ENCODE assay signal across 19 cellular contexts in the genomic region with DNA sequence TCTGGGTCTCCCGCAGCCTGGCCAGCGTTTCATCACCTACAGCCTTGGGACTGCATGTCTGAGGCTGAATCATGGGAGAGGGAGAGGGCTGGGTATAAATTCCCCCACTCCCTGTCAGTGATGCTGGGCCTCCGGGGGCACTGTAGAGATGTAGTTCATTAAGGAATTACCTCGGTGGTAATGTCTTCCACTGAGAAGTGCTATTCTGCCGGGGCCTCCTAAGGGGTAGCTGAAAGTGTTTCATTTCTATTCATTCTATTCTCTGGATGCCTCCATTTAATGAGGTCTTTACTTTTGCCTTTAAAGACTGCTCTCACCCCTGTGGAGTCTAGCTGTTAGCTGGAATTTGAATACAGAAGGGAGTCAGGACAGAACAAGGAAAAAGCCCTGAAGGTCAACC.
"Had no signal": no experiment of that assay in that cellular context is flagged by ENCODE, and none has a peak within 500 bp of the region (broad histone marks: within the 10 kb centered on the region; RNA-seq: fewer than 3 reads in every experiment).

No MANE protein-coding gene starts in this region.

- H3K4me3 Mint-ChIP-seq: activated CD4-positive, alpha-beta T cell treated with anti-CD3 and anti-CD28 coated beads, Interleukin-2, amount 10 ng/mL, durations not matched to agents 7 days and 5 days; activated CD8-positive, alpha-beta T cell treated with anti-CD3 and anti-CD28 coated beads for 36 hours; activated naive CD8-positive, alpha-beta T cell treated with anti-CD3 and anti-CD28 coated beads, Interleukin-2, amount 10 ng/mL, durations not matched to agents 7 days and 5 days; neural crest cell had no signal

- H3K4me1 Mint-ChIP-seq: activated CD4-positive, alpha-beta T cell treated with anti-CD3 and anti-CD28 coated beads, Interleukin-2, amount 10 ng/mL, durations not matched to agents 7 days and 5 days; activated naive CD8-positive, alpha-beta T cell treated with anti-CD3 and anti-CD28 coated beads, Interleukin-2, amount 10 ng/mL, durations not matched to agents 7 days and 5 days had no signal

- H3K9ac ChIP-seq: SK-N-SH had no signal

- H3K36me3 Mint-ChIP-seq: activated naive CD8-positive, alpha-beta T cell treated with anti-CD3 and anti-CD28 coated beads, Interleukin-2, amount 10 ng/mL, durations not matched to agents 7 days and 5 days had no signal

- H3K4me3 ChIP-seq: colonic mucosa, dorsolateral prefrontal cortex, spleen, thoracic aorta, upper lobe of left lung had no signal

- DNase-seq: activated CD4-positive, alpha-beta T cell treated with anti-CD3 and anti-CD28 coated beads, Interleukin-2, amount 10 ng/mL, durations not matched to agents 7 days and 5 days; activated CD4-positive, CD25-positive, alpha-beta regulatory T cell treated with anti-CD3 and anti-CD28 coated beads, Interleukin-2, amount 50 U/mL, for 72 hours; activated CD8-positive, alpha-beta T cell treated with anti-CD3 and anti-CD28 coated beads for 36 hours; activated naive CD4-positive, alpha-beta T cell; activated naive CD8-positive, alpha-beta T cell treated with anti-CD3 and anti-CD28 coated beads, Interleukin-2, amount 10 ng/mL, durations not matched to agents 7 days and 5 days; amygdala; colonic mucosa; dorsolateral prefrontal cortex; foreskin keratinocyte; left cardiac atrium; SK-N-SH; spleen; stimulated activated CD4-positive, alpha-beta T cell treated with anti-CD3 and anti-CD28 coated beads, Interleukin-4, amount 100 ng/mL, for 24 hours; stimulated activated naive CD4-positive, alpha-beta T cell treated with Interleukin-2 at 50 U/mL for 16 hours; upper lobe of left lung had no signal

- H3K27me3 Mint-ChIP-seq: activated CD4-positive, alpha-beta T cell treated with anti-CD3 and anti-CD28 coated beads, Interleukin-2, amount 10 ng/mL, durations not matched to agents 7 days and 5 days; activated CD8-positive, alpha-beta T cell treated with anti-CD3 and anti-CD28 coated beads for 36 hours; activated naive CD8-positive, alpha-beta T cell treated with anti-CD3 and anti-CD28 coated beads, Interleukin-2, amount 10 ng/mL, durations not matched to agents 7 days and 5 days; progenitor cell of endocrine pancreas had no signal

- H3K36me3 ChIP-seq: colonic mucosa, spleen, thoracic aorta, upper lobe of left lung had no signal

- H3K4me2 ChIP-seq: SK-N-SH had no signal

- H3K9me3 ChIP-seq: colonic mucosa, SK-N-SH, spleen, thoracic aorta, upper lobe of left lung had no signal

- H3K9me3 Mint-ChIP-seq: activated CD4-positive, alpha-beta T cell treated with anti-CD3 and anti-CD28 coated beads, Interleukin-2, amount 10 ng/mL, durations not matched to agents 7 days and 5 days; activated CD8-positive, alpha-beta T cell treated with anti-CD3 and anti-CD28 coated beads for 36 hours; activated naive CD8-positive, alpha-beta T cell treated with anti-CD3 and anti-CD28 coated beads, Interleukin-2, amount 10 ng/mL, durations not matched to agents 7 days and 5 days; activated T-helper 2 cell treated with anti-CD3 and anti-CD28 coated beads, Interferon-gamma antibody, Interleukin-2, Interleukin-4, amounts not matched to agents 10 μg/mL and 5 μg/mL and 100 μg/mL, durations not matched to agents 14 hours and 24 hours and 36 hours; neural crest cell had no signal

- ATAC-seq: activated CD8-positive, alpha-beta T cell treated with anti-CD3 and anti-CD28 coated beads for 36 hours; foreskin keratinocyte; left cardiac atrium had no signal

- H3K27ac ChIP-seq: colonic mucosa, dorsolateral prefrontal cortex, foreskin keratinocyte, spleen, thoracic aorta, upper lobe of left lung had no signal

- H3K27me3 ChIP-seq: colonic mucosa, dorsolateral prefrontal cortex, foreskin keratinocyte, spleen, upper lobe of left lung had no signal

- H3K27ac Mint-ChIP-seq: activated CD4-positive, alpha-beta T cell treated with anti-CD3 and anti-CD28 coated beads, Interleukin-2, amount 10 ng/mL, durations not matched to agents 7 days and 5 days; activated CD8-positive, alpha-beta T cell treated with anti-CD3 and anti-CD28 coated beads for 36 hours; activated naive CD8-positive, alpha-beta T cell treated with anti-CD3 and anti-CD28 coated beads, Interleukin-2, amount 10 ng/mL, durations not matched to agents 7 days and 5 days; activated T-helper 2 cell treated with anti-CD3 and anti-CD28 coated beads, Interferon-gamma antibody, Interleukin-2, Interleukin-4, amounts not matched to agents 10 μg/mL and 5 μg/mL and 100 μg/mL, durations not matched to agents 14 hours and 24 hours and 36 hours; progenitor cell of endocrine pancreas had no signal

- H3K4me1 ChIP-seq: colonic mucosa, foreskin keratinocyte, spleen, upper lobe of left lung had no signal
